2 cellular contexts compared by ENCODE assay signal in genomic region chr21:26877015-26877414, GRCh38.
A peak's percentile ranks its signal among the peaks of the same experiment; 100 is the strongest.
TF ChIP-seq lines count a peak whose summit lies in the region.

No MANE protein-coding gene starts in this region.

TF ChIP-seq in GM12891, 5 proteins besides CTCF, POLR2A, EP300 and RAD21:
- TF ChIP-seq TAF1 (IDR thresholded peaks at IDR 0.05; ENCODE audit: low read depth, low read length): no peak
- peak; percentile 50; the same call in 1 of the 2 replicates for TF ChIP-seq SPI1 (IDR thresholded peaks at IDR 0.05; ENCODE audit: low read depth, low read length)

TF ChIP-seq in H1, 55 proteins besides CTCF, POLR2A, EP300 and RAD21:
- TF ChIP-seq SRF (IDR thresholded peaks at IDR 0.05; ENCODE audit: low read depth, low read length) (no peak), EGR1 (IDR thresholded peaks at IDR 0.05; ENCODE audit: borderline replicate concordance, low read depth, low read length) (no peak)
TF ChIP-seq in H1: peak in this region for 0.
